In genomic region chr5:135535820-135536801, GRCh38 we compare ENCODE assay signal across 11 cellular contexts. TPM values are rescaled to one million over a fixed set of nuclear protein-coding genes. Genes with fewer than 3 reads are reported as not detected.
DNase-seq lines count a peak whose midpoint lies in the region; TF ChIP-seq lines count a peak whose summit lies in the region.
"Had no signal": no experiment of that assay in that cellular context is flagged by ENCODE, and none has a peak within 500 bp of the region (broad histone marks: within the 10 kb centered on the region; RNA-seq: fewer than 3 reads in every experiment).

NEUROG1 (minus strand) TSS chr5:135535964; CDS start chr5:135535690, 274 bp downstream.

- peaks cover 11 to 100% (median 15%) of the 10 kb centered on the region in 4 donors for H3K27me3 ChIP-seq in esophagus squamous epithelium
- H3K27me3 ChIP-seq in spleen (replicated peaks in 1 of 7): peaks cover 0 to 100% (median 70%) of the 10 kb centered on the region in 7 donors
- 0 out of 2 replicates have a peak, but pooled peaks cover 4% of the 10 kb centered on the region for H3K27me3 ChIP-seq in SJCRH30

- TF ChIP-seq CTCF in esophagus squamous epithelium (IDR thresholded peaks at IDR 0.05) (no peak), spleen (IDR thresholded peaks at IDR 0.05 in 8 of 11, conservative IDR thresholded peaks at IDR 0.05 in 3 of 11) (no peak)

- H3K4me3 ChIP-seq in esophagus squamous epithelium: peak within 1 kb of the TSS; percentile 5 to 54 (median 25)
- peak within 1 kb of the TSS in 7 of 8 donors; percentile 1 to 56 (median 13) for H3K4me3 ChIP-seq in spleen
- H3K4me3 ChIP-seq in SJCRH30: no peak within 1 kb of the TSS

- intact Hi-C loops in esophagus squamous epithelium (cut with DNase I): no loop called here
- intact Hi-C loops in spleen (cut with DNase I; ENCODE audit: low total_unique reads): no loop called here

- WGBS in esophagus squamous epithelium, 2 donors: 23 to 63% methylated on average over 7 to 12 of the region's 74 CpGs
- 3 to 6% (median 4%) methylated on average over 43 to 74 of the region's 74 CpGs for WGBS in spleen, 5 donors

- H3K36me3 ChIP-seq in esophagus squamous epithelium (no peaks in the 10 kb centered on the region), spleen (no peaks in the 10 kb centered on the region), SJCRH30 (no peaks in the 10 kb centered on the region)

- no peaks in the 10 kb centered on the region for H3K9me3 ChIP-seq in esophagus squamous epithelium
- H3K9me3 ChIP-seq in spleen: no peaks in the 10 kb centered on the region
- H3K9me3 ChIP-seq in SJCRH30 (replicated peaks): no peaks in the 10 kb centered on the region

- DNase-seq in NOMO-1 treated with DMSO at 0.1 percent for 48 hours (lab: John Stamatoyannopoulos, UW; ENCODE audit: unreplicated experiment) (peak; percentile 10), NOMO-1 treated with dmso at 0.1 percent for 144 hours (lab: John Stamatoyannopoulos, UW; ENCODE audit: unreplicated experiment) (no peak), NCI-H526 treated with DMSO at 0.1 percent for 48 hours (lab: John Stamatoyannopoulos, UW) (peak; percentile 48), esophagus squamous epithelium (lab: John Stamatoyannopoulos, UW) (no peak), spleen (no peak), LoVo (ENCODE audit: low spot score) (no peak), SJCRH30 (no peak), globus pallidus (ENCODE audit: low spot score) (no peak)
- DNase-seq: SIG-M5 had no signal

- TF ChIP-seq POLR2A in esophagus squamous epithelium (IDR thresholded peaks at IDR 0.05) (no peak), spleen (IDR thresholded peaks at IDR 0.05) (no peak)

- H3K27ac ChIP-seq in esophagus squamous epithelium (no peak within 1 kb of the TSS), spleen (no peak within 1 kb of the TSS), SJCRH30 (no peak within 1 kb of the TSS)

- H3K4me1 ChIP-seq in esophagus squamous epithelium: peaks cover 12 to 27% (median 12%) of the 10 kb centered on the region in 3 donors
- peaks cover 0 to 22% (median 19%) of the 10 kb centered on the region in 6 donors for H3K4me1 ChIP-seq in spleen
- no peaks in the 10 kb centered on the region for H3K4me1 ChIP-seq in SJCRH30

RNA-seq across cellular contexts. Expression of gene NEUROG1, which starts in this region (rescaled TPM):
- not detected for total RNA-seq in esophagus squamous epithelium
- not detected for total RNA-seq in spleen
- not detected for polyA plus RNA-seq in spleen
- not detected in 2 replicates for total RNA-seq in SJCRH30 (2014; rRNA removed; shearing (Covaris generic))
- total RNA-seq: mononuclear cell had no signal
- polyA plus RNA-seq: BJ had no signal

Comparison
In these comparisons a context has a peak if more than half of its experiments do, and no peak if none do; other contexts are left out.
1. DNase-seq: peak in NOMO-1 treated with DMSO at 0.1 percent for 48 hours (single experiment) and NCI-H526 treated with DMSO at 0.1 percent for 48 hours (single experiment); none in NOMO-1 treated with dmso at 0.1 percent for 144 hours (single experiment), esophagus squamous epithelium (single experiment), spleen (single experiment), LoVo (single experiment), SJCRH30 (0 of 2) and globus pallidus (single experiment).